In genomic region chrX:45852884-45853283, GRCh38 we compare ENCODE assay signal across 15 cellular contexts.
A peak's percentile ranks its signal among the peaks of the same experiment; 100 is the strongest.
DNase-seq lines count a peak whose midpoint lies in the region; ATAC-seq and TF ChIP-seq lines count a peak whose summit lies in the region.
"Had no signal": no experiment of that assay in that cellular context is flagged by ENCODE, and none has a peak within 500 bp of the region (broad histone marks: within the 10 kb centered on the region; RNA-seq: fewer than 3 reads in every experiment).

No MANE protein-coding gene starts in this region.

- H3K9me3 ChIP-seq in endodermal cell (ENCODE audit: control insufficient read depth, low read length) = no peaks in the 10 kb centered on the region
- H3K9me3 ChIP-seq: SJCRH30 had no signal

- H3K36me3 Mint-ChIP-seq in endodermal cell (ENCODE audit: low read depth) = peaks cover 9% of the 10 kb centered on the region

- peaks cover 9% of the 10 kb centered on the region for H3K4me1 Mint-ChIP-seq in endodermal cell

- no peak overlapping the region for H3K9ac ChIP-seq in endodermal cell (ENCODE audit: extremely low read depth, low read length, poor library complexity, severe bottlenecking)

- 30% methylated on average over 3 of the region's 3 CpGs; no CpG with 5 or more reads in 1 of the 2 experiments for WGBS in endodermal cell (ENCODE audit: insufficient coverage in 1 of 2, insufficient read length in 1 of 2), 2 experiments

- peaks cover 8% of the 10 kb centered on the region for H3K36me3 ChIP-seq in endodermal cell (ENCODE audit: control insufficient read depth, insufficient read depth, low read length)
- H3K36me3 ChIP-seq: SJCRH30 had no signal

- H3K9me3 Mint-ChIP-seq in endodermal cell = peaks cover 48% of the 10 kb centered on the region
- H3K9me3 Mint-ChIP-seq: activated B cell treated with CpG ODN at 0.5 μM for 24 hours; activated naive CD4-positive, alpha-beta T cell treated with anti-CD3 and anti-CD28 coated beads, Interleukin-2, amount 50 U/mL, for 72 hours had no signal

- H3K4me3 ChIP-seq in endodermal cell (ENCODE audit: low read length) = no peak overlapping the region
- H3K4me3 ChIP-seq: lung, SJCRH30 had no signal

- no peak overlapping the region for H3K27ac Mint-ChIP-seq in endodermal cell
- H3K27ac Mint-ChIP-seq: activated B cell treated with CpG ODN at 0.5 μM for 24 hours had no signal

- TF ChIP-seq CTCF in endodermal cell (conservative IDR thresholded peaks at IDR 0.05) = no peak

- no peak overlapping the region for H3K4me3 Mint-ChIP-seq in endodermal cell
- H3K4me3 Mint-ChIP-seq: activated B cell treated with CpG ODN at 0.5 μM for 24 hours had no signal

- H3K27me3 Mint-ChIP-seq in endodermal cell (ENCODE audit: insufficient read depth) = no peaks in the 10 kb centered on the region

- H3K27ac ChIP-seq in endodermal cell (ENCODE audit: low read depth, low read length) = no peak overlapping the region
- H3K27ac ChIP-seq: SJCRH30 had no signal

- peak; percentile 42 for DNase-seq in A172 (ENCODE audit: low spot score)
- peak; percentile 31 for DNase-seq in GM03348 (ENCODE audit: low spot score)
- DNase-seq in SW480 (ENCODE audit: low spot score) = peak; percentile 8
- peak; percentile 6 for DNase-seq in glomerular visceral epithelial cell (ENCODE audit: extremely low spot score)
- no peak for DNase-seq in NCI-H1092 treated with DMSO at 0.1 percent for 48 hours (lab: John Stamatoyannopoulos, UW)
- DNase-seq in endodermal cell = no peak
- no peak for DNase-seq in occipital lobe (lab: John Stamatoyannopoulos, UW)
- DNase-seq: activated B cell treated with CpG ODN at 0.5 μM for 24 hours; C1 segment of cervical spinal cord; MV-4-11; SJCRH30; stimulated activated CD4-positive, alpha-beta T cell treated with anti-CD3 and anti-CD28 coated beads, Interleukin-2, amount 100 ng/mL, for 48 hours had no signal

- H3K4me1 ChIP-seq in endodermal cell (ENCODE audit: control insufficient read depth, insufficient read depth, low read length) = no peaks in the 10 kb centered on the region

- H3K27me3 ChIP-seq in endodermal cell (ENCODE audit: control insufficient read depth, insufficient read depth, low read length, poor library complexity, severe bottlenecking) = no peaks in the 10 kb centered on the region
- H3K27me3 ChIP-seq: SJCRH30 had no signal

- ATAC-seq in HG02623 (IDR thresholded peaks at IDR 0.05; ENCODE audit: unreplicated experiment) = no peak

Comparison
In these comparisons a context has a peak if more than half of its experiments do, and no peak if none do; other contexts are left out.
1. DNase-seq: peak in A172 (single experiment), GM03348 (single experiment), SW480 (single experiment) and glomerular visceral epithelial cell (single experiment); none in NCI-H1092 treated with DMSO at 0.1 percent for 48 hours (single experiment), endodermal cell (single experiment) and occipital lobe (single experiment).